ENCODE assay signal across 17 cellular contexts in the genomic region with DNA sequence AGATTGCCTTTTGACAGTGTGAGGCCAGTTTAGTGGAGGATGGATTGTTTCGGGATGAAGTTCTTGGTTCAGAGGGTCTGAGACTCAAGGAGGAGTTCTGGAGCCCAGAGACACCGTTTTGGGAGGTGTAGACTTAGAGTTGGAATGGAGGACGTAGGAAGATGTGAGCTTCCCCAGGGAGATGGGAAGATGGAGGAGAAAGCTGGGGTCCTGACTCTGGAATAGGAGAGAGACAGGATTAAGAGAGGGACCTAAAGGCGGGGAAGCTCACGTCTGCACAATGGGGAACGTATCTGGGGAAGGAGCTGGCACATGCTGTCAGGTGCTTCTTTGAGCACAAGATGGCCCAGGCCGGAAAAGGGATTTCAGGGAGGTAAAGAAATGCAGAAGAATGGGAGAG.
"Had no signal": no experiment of that assay in that cellular context is flagged by ENCODE, and none has a peak within 500 bp of the region (broad histone marks: within the 10 kb centered on the region; RNA-seq: fewer than 3 reads in every experiment).

No MANE protein-coding gene starts in this region.

- H3K9me3 ChIP-seq: gastroesophageal sphincter, heart right ventricle, pancreas, sigmoid colon, SJCRH30, stomach, testis, upper lobe of right lung had no signal

- H3K4me1 ChIP-seq: gastroesophageal sphincter, pancreas, sigmoid colon, stomach, testis had no signal

- H3K4me3 ChIP-seq: dorsolateral prefrontal cortex, gastroesophageal sphincter, heart right ventricle, lung, pancreas, sigmoid colon, SJCRH30, stomach, testis, upper lobe of right lung had no signal

- ATAC-seq: gastroesophageal sphincter, heart right ventricle, left cardiac atrium, pancreas, upper lobe of right lung had no signal

- H3K27ac ChIP-seq: gastroesophageal sphincter, heart right ventricle, pancreas, sigmoid colon, SJCRH30, stomach, testis, upper lobe of right lung had no signal

- H3K36me3 ChIP-seq: gastroesophageal sphincter, heart right ventricle, pancreas, sigmoid colon, SJCRH30, stomach, upper lobe of right lung had no signal

- H3K27me3 ChIP-seq: pancreas, SJCRH30, testis, upper lobe of right lung had no signal

- DNase-seq: activated CD4-positive, CD25-positive, alpha-beta regulatory T cell treated with anti-CD3 and anti-CD28 coated beads, Interleukin-2, amount 50 U/mL, for 72 hours; activated effector memory CD4-positive, alpha-beta T cell treated with anti-CD3 and anti-CD28 coated beads, Interleukin-2, amount 50 U/mL, for 16 hours; activated T-cell treated with anti-CD3 and anti-CD28 coated beads for 4 hours; dorsolateral prefrontal cortex; erythroblast; heart right ventricle; left cardiac atrium; pancreas; sigmoid colon; SJCRH30; stimulated activated CD4-positive, alpha-beta T cell treated with anti-CD3 and anti-CD28 coated beads, Interleukin-1b, Interleukin-23, amount 100 ng/mL, for 48 hours; stomach; T1000; testis; upper lobe of right lung had no signal
